ENCODE assay signal across 8 cellular contexts in genomic region chr14:67818476-67818875, GRCh38. TPM values are rescaled to one million over a fixed set of nuclear protein-coding genes. Genes with fewer than 3 reads are reported as not detected.
DNase-seq lines count a peak whose midpoint lies in the region; ATAC-seq and TF ChIP-seq lines count a peak whose summit lies in the region.
"Not testable (repeated sequence)": the region's sequence is repeated elsewhere in the genome, so short reads cannot be mapped to it uniquely, and the experiment has no call there.

No MANE protein-coding gene starts in this region.

- not testable (repeated sequence) for H3K9me3 Mint-ChIP-seq in T-cell; activated CD8-positive, alpha-beta T cell treated with anti-CD3 and anti-CD28 coated beads for 36 hours; activated naive CD8-positive, alpha-beta T cell (ENCODE audit: low read depth); endodermal cell; nephron; stimulated activated naive B cell treated with anti-CD40 and anti-IgM and Interleukin-4, amounts not matched to agents 10 μg/mL and 1 μg/mL and 100 μg/mL, for 72 hours

- H3K27ac Mint-ChIP-seq in T-cell, result peak overlapping the region in 1 of 2 donors; percentile 71
- peak overlapping the region; percentile 28 for H3K27ac Mint-ChIP-seq in activated CD8-positive, alpha-beta T cell treated with anti-CD3 and anti-CD28 coated beads for 36 hours
- H3K27ac Mint-ChIP-seq in activated naive CD8-positive, alpha-beta T cell, result peak overlapping the region; percentile 68
- H3K27ac Mint-ChIP-seq in endodermal cell, result not testable (repeated sequence)
- H3K27ac Mint-ChIP-seq in nephron, result peak overlapping the region in 2 of 3 experiments; percentile 22 to 63
- H3K27ac Mint-ChIP-seq in stimulated activated naive B cell treated with anti-CD40 and anti-IgM and Interleukin-4, amounts not matched to agents 10 μg/mL and 1 μg/mL and 100 μg/mL, for 72 hours, result peak overlapping the region; percentile 37

- not testable (repeated sequence) for H3K9me3 ChIP-seq in endodermal cell (ENCODE audit: control insufficient read depth, low read length)

- not testable (repeated sequence) for H3K4me1 ChIP-seq in endodermal cell (ENCODE audit: control insufficient read depth, insufficient read depth, low read length)

- CTCF ChIA-PET in T-cell (lab: Charles Lee); activated CD8-positive, alpha-beta T cell treated with anti-CD3 and anti-CD28 coated beads for 36 hours (lab: Charles Lee): not testable (repeated sequence)

- H3K4me3 ChIP-seq in endodermal cell (ENCODE audit: low read length), result not testable (repeated sequence)

- H3K36me3 ChIP-seq in endodermal cell (ENCODE audit: control insufficient read depth, insufficient read depth, low read length), result not testable (repeated sequence)

- not testable (repeated sequence) for TF ChIP-seq CTCF in 22Rv1 (IDR thresholded peaks at IDR 0.05); activated CD8-positive, alpha-beta T cell treated with anti-CD3 and anti-CD28 coated beads for 36 hours (IDR thresholded peaks at IDR 0.05); endodermal cell (conservative IDR thresholded peaks at IDR 0.05); nephron (IDR thresholded peaks at IDR 0.05; ENCODE audit: unreplicated experiment in 3 of 3)

- ATAC-seq in T-cell (replicated peaks in 1 of 4); activated CD8-positive, alpha-beta T cell treated with anti-CD3 and anti-CD28 coated beads for 36 hours; stimulated activated naive B cell treated with anti-CD40 and anti-IgM and Interleukin-4, amounts not matched to agents 10 μg/mL and 1 μg/mL and 100 μg/mL, for 72 hours (replicated peaks): not testable (repeated sequence)

- H3K4me3 Mint-ChIP-seq in T-cell (peak overlapping the region; percentile 94 to 96 (median 94)), endodermal cell (peak overlapping the region; percentile 99), nephron (peak overlapping the region; percentile 64 to 98 (median 78))
- H3K4me3 Mint-ChIP-seq in activated CD8-positive, alpha-beta T cell treated with anti-CD3 and anti-CD28 coated beads for 36 hours, result peak overlapping the region; percentile 99
- H3K4me3 Mint-ChIP-seq in activated naive CD8-positive, alpha-beta T cell, result peak overlapping the region; percentile 96
- H3K4me3 Mint-ChIP-seq in stimulated activated naive B cell treated with anti-CD40 and anti-IgM and Interleukin-4, amounts not matched to agents 10 μg/mL and 1 μg/mL and 100 μg/mL, for 72 hours, result peak overlapping the region; percentile 12 to 97

- POLR2A ChIA-PET in T-cell (lab: Charles Lee), result interaction anchor here in 1 of 2 donors (0.7 kb wide), 1 partner anchor 1335 kb away, joined by 4 read pairs; no protein-coding TSS in a partner anchor
- POLR2A ChIA-PET in activated CD8-positive, alpha-beta T cell treated with anti-CD3 and anti-CD28 coated beads for 36 hours (lab: Charles Lee), result not testable (repeated sequence)

- not testable (repeated sequence) for H3K27me3 Mint-ChIP-seq in T-cell; activated CD8-positive, alpha-beta T cell treated with anti-CD3 and anti-CD28 coated beads for 36 hours; activated naive CD8-positive, alpha-beta T cell; endodermal cell (ENCODE audit: insufficient read depth); nephron (ENCODE audit: low read depth); stimulated activated naive B cell treated with anti-CD40 and anti-IgM and Interleukin-4, amounts not matched to agents 10 μg/mL and 1 μg/mL and 100 μg/mL, for 72 hours

- peaks cover 42 to 59% (median 52%) of the 10 kb centered on the region in 3 donors for H3K4me1 Mint-ChIP-seq in T-cell
- peaks cover 34% of the 10 kb centered on the region for H3K4me1 Mint-ChIP-seq in activated CD8-positive, alpha-beta T cell treated with anti-CD3 and anti-CD28 coated beads for 36 hours (ENCODE audit: low read depth)
- H3K4me1 Mint-ChIP-seq in activated naive CD8-positive, alpha-beta T cell (ENCODE audit: low read depth), result peaks cover 45% of the 10 kb centered on the region
- peaks cover 21% of the 10 kb centered on the region for H3K4me1 Mint-ChIP-seq in endodermal cell
- peaks cover 32% of the 10 kb centered on the region for H3K4me1 Mint-ChIP-seq in nephron
- H3K4me1 Mint-ChIP-seq in stimulated activated naive B cell treated with anti-CD40 and anti-IgM and Interleukin-4, amounts not matched to agents 10 μg/mL and 1 μg/mL and 100 μg/mL, for 72 hours, result peaks cover 27 to 44% of the 10 kb centered on the region in 2 donors

- H3K27me3 ChIP-seq in endodermal cell (ENCODE audit: control insufficient read depth, insufficient read depth, low read length, poor library complexity, severe bottlenecking), result not testable (repeated sequence)

- peak; percentile 72 for DNase-seq in G401 (ENCODE audit: low spot score)
- DNase-seq in T-cell; activated CD8-positive, alpha-beta T cell treated with anti-CD3 and anti-CD28 coated beads for 36 hours; endodermal cell; stimulated activated naive B cell treated with anti-CD40 and anti-IgM and Interleukin-4, amounts not matched to agents 10 μg/mL and 1 μg/mL and 100 μg/mL, for 72 hours: not testable (repeated sequence)

- H3K9ac ChIP-seq in endodermal cell (ENCODE audit: extremely low read depth, low read length, poor library complexity, severe bottlenecking), result not testable (repeated sequence)

- not testable (repeated sequence) for H3K36me3 Mint-ChIP-seq in T-cell; activated CD8-positive, alpha-beta T cell treated with anti-CD3 and anti-CD28 coated beads for 36 hours (ENCODE audit: low read depth); activated naive CD8-positive, alpha-beta T cell; endodermal cell (ENCODE audit: low read depth); nephron (ENCODE audit: low read depth); stimulated activated naive B cell treated with anti-CD40 and anti-IgM and Interleukin-4, amounts not matched to agents 10 μg/mL and 1 μg/mL and 100 μg/mL, for 72 hours

- in situ Hi-C loops in G401 (cut with HindIII; ENCODE audit: low sequenced_read_pairs), result not testable (repeated sequence)

- peak overlapping the region; percentile 56; the same call in 1 of the 2 replicates for H3K27ac ChIP-seq in 22Rv1
- H3K27ac ChIP-seq in endodermal cell (ENCODE audit: low read depth, low read length), result not testable (repeated sequence)

- WGBS in endodermal cell (ENCODE audit: insufficient coverage in 1 of 2, insufficient read length in 1 of 2), 2 experiments, result 90 to 93% methylated on average over 5 to 6 of the region's 6 CpGs

- intact Hi-C loops in activated CD8-positive, alpha-beta T cell treated with anti-CD3 and anti-CD28 coated beads for 36 hours (cut with micrococcal nuclease), result not testable (repeated sequence)

RNA-seq across cellular contexts. Expression of gene RAD51B, which starts 1.1 kb away (rescaled TPM):
- 61.4 and 103 TPM in 2 replicates for total RNA-seq in G401 (2014; rRNA removed; shearing (Covaris generic))
- total RNA-seq in T-cell, result 10 to 100 TPM; 25.4 to 47.9 (median 30.0) TPM
- total RNA-seq in activated CD8-positive, alpha-beta T cell treated with anti-CD3 and anti-CD28 coated beads for 36 hours, result 10 to 100 TPM; 38.2 to 40.6 TPM
- 10 to 100 TPM; 22.8 to 33.8 TPM for total RNA-seq in endodermal cell
- polyA plus RNA-seq in endodermal cell (2013, experiment 1 of 2), result 13.4 TPM
- 14.8 TPM for polyA plus RNA-seq in endodermal cell (2013, experiment 2 of 2)

RNA-seq across cellular contexts. Expression of gene ZFYVE26, which starts 2.1 kb away (rescaled TPM):
- total RNA-seq in G401 (2014; rRNA removed; shearing (Covaris generic)), result 58.9 and 93.4 TPM in 2 replicates
- total RNA-seq in T-cell, result 10 to 100 TPM; 26.0 to 37.6 (median 32.5) TPM
- total RNA-seq in activated CD8-positive, alpha-beta T cell treated with anti-CD3 and anti-CD28 coated beads for 36 hours, result 10 to 100 TPM; 14.4 to 16.8 TPM
- total RNA-seq in endodermal cell, result 10 to 100 TPM; 27.4 to 29.4 TPM
- polyA plus RNA-seq in endodermal cell (2013, experiment 1 of 2), result 10.4 TPM
- 9.9 TPM for polyA plus RNA-seq in endodermal cell (2013, experiment 2 of 2)
